Comparison of ENCODE assay signal across 9 cellular contexts in genomic region chr9:215631-216155, GRCh38. TPM values are rescaled to one million over a fixed set of nuclear protein-coding genes. Genes with fewer than 3 reads are reported as not detected.
A peak's percentile ranks its signal among the peaks of the same experiment; 100 is the strongest.
DNase-seq lines count a peak whose midpoint lies in the region; ATAC-seq, FAIRE-seq and TF ChIP-seq lines count a peak whose summit lies in the region.
"Had no signal": no experiment of that assay in that cellular context is flagged by ENCODE, and none has a peak within 500 bp of the region (broad histone marks: within the 10 kb centered on the region; RNA-seq: fewer than 3 reads in every experiment).

No MANE protein-coding gene starts in this region.

- H3K36me3 Mint-ChIP-seq in T-helper 17 cell (ENCODE audit: low read depth) = no peaks in the 10 kb centered on the region

- H3K27me3 ChIP-seq in right cardiac atrium (ENCODE audit: control insufficient read depth, insufficient read depth) (peaks cover 3% of the 10 kb centered on the region), sigmoid colon (peaks cover 5 to 36% (median 30%) of the 10 kb centered on the region in 3 donors)

- H3K9me3 ChIP-seq in T-helper 17 cell (ENCODE audit: control insufficient read depth, low read length, poor library complexity, severe bottlenecking) (no peaks in the 10 kb centered on the region), right cardiac atrium (ENCODE audit: control insufficient read depth, low read length) (no peaks in the 10 kb centered on the region), sigmoid colon (no peaks in the 10 kb centered on the region)

- no peaks in the 10 kb centered on the region for H3K36me3 ChIP-seq in sigmoid colon

- peak overlapping the region; percentile 47 for H3K4me3 ChIP-seq in right cardiac atrium (ENCODE audit: low read length)
- H3K4me3 ChIP-seq in sigmoid colon = peak overlapping the region; percentile 28 to 55 (median 50)

- peak overlapping the region; percentile 85 for H3K4me3 Mint-ChIP-seq in T-helper 17 cell

- no peaks in the 10 kb centered on the region for H3K4me1 ChIP-seq in right cardiac atrium (ENCODE audit: control insufficient read depth, insufficient read depth, low read length)
- H3K4me1 ChIP-seq in sigmoid colon = peaks cover 0 to 14% (median 5%) of the 10 kb centered on the region in 4 donors

- ATAC-seq in T-helper 17 cell (no peak), right cardiac atrium (no peak), HG02642 (IDR thresholded peaks at IDR 0.05; ENCODE audit: poor library complexity, unreplicated experiment) (no peak)

- no peak for TF ChIP-seq CTCF in sigmoid colon (IDR thresholded peaks at IDR 0.05)

- TF ChIP-seq POLR2A in GM12892 (IDR thresholded peaks at IDR 0.05; ENCODE audit: low read depth, low read length) = no peak
- TF ChIP-seq POLR2A in sigmoid colon (IDR thresholded peaks at IDR 0.05) = no peak

- FAIRE-seq in GM12892 (lab: Jason Lieb, UNC) = peak; percentile 56

- H3K27ac Mint-ChIP-seq in T-helper 17 cell = peak overlapping the region; percentile 41

- H3K27ac ChIP-seq in right cardiac atrium (ENCODE audit: low read length) (no peak overlapping the region), sigmoid colon (peak overlapping the region; percentile 66 to 92 (median 72))

- 71% methylated on average over 6 of the region's 6 CpGs for WGBS in right cardiac atrium
- 52 to 60% methylated on average over 6 of the region's 6 CpGs for WGBS in sigmoid colon, 2 donors

- DNase-seq in GM12892 (ENCODE audit: insufficient read length) (no peak), T-helper 17 cell (no peak), right cardiac atrium (no peak), sigmoid colon (no peak), NCI-H446 treated with DMSO at 0.1 percent for 48 hours (lab: John Stamatoyannopoulos, UW) (no peak), cerebellar nuclear complex (lab: John Stamatoyannopoulos, UW) (no peak), NCI-H446 (lab: John Stamatoyannopoulos, UW) (no peak)
- DNase-seq: kidney glomerular epithelial cell had no signal

- intact Hi-C loops in right cardiac atrium (cut with DNase I) = no loop called here
- intact Hi-C loops in sigmoid colon (cut with DNase I) = no loop called here

- peaks cover 11% of the 10 kb centered on the region for H3K27me3 Mint-ChIP-seq in T-helper 17 cell

- peaks cover 9% of the 10 kb centered on the region for H3K4me1 Mint-ChIP-seq in T-helper 17 cell

- TF ChIP-seq EP300 in sigmoid colon (IDR thresholded peaks at IDR 0.05) = no peak

RNA-seq across cellular contexts. Expression of gene DOCK8, which starts 1.0 kb away (rescaled TPM):
- polyA plus RNA-seq in GM12892 (2012; ENCODE audit: missing spikeins) = 42.5 TPM
- total RNA-seq in T-helper 17 cell = 100 to 1,000 TPM; 160 to 187 TPM
- total RNA-seq in right cardiac atrium = 1 to 10 TPM; 5.0 to 8.9 (median 6.8) TPM
- polyA plus RNA-seq in right cardiac atrium = 1.5 TPM
- 1 to 10 TPM; 4.2 to 9.5 (median 6.8) TPM for total RNA-seq in sigmoid colon
- polyA plus RNA-seq in sigmoid colon = 10 to 100 TPM in 1 of 3 donors, 1 to 10 TPM in 2; 2.3 to 22.8 (median 2.4) TPM

RNA-seq across cellular contexts. Expression of gene ZNG1A, which starts 36.8 kb away (rescaled TPM):
- polyA plus RNA-seq in GM12892 (2012; ENCODE audit: missing spikeins) = 43.7 TPM
- total RNA-seq in T-helper 17 cell (10 to 100 TPM; 23.1 to 24.4 TPM), right cardiac atrium (10 to 100 TPM; 16.3 to 30.2 (median 25.2) TPM), sigmoid colon (10 to 100 TPM; 22.5 to 43.9 (median 29.5) TPM)
- polyA plus RNA-seq in right cardiac atrium (22.0 TPM), sigmoid colon (10 to 100 TPM; 23.4 to 33.8 (median 27.5) TPM)

Comparison
In these comparisons a context has a peak if more than half of its experiments do, and no peak if none do; other contexts are left out.
1. RNA of gene DOCK8, which starts 1.0 kb away (total RNA-seq): 160 to 187 TPM in T-helper 17 cell; 5.0 to 8.9 TPM in right cardiac atrium and 4.2 to 9.5 TPM in sigmoid colon; every median in the first group is over 10 times any median in the second.